17 cellular contexts compared by ENCODE assay signal in the genomic region with DNA sequence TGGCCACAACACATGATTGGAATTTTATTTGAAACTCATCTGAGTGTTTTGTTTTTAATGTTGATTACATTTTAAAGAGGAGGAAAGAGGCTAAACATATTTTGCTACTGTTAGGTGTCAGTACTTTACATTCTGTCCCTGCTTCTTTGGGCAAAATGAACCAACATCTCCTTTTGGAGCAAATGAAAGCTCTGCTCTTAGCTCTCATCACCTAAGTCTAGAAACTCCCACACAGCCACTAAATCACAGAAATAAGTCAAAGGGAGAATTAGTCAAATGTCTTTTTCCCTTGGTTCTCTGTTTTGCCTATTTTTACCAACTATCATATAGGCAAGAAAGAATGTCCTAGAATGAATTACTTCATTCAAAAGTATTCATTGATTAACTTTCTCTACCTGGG.
DNase-seq lines count a peak whose midpoint lies in the region; ATAC-seq lines count a peak whose summit lies in the region.
"Had no signal": no experiment of that assay in that cellular context is flagged by ENCODE, and none has a peak within 500 bp of the region (broad histone marks: within the 10 kb centered on the region; RNA-seq: fewer than 3 reads in every experiment).

No MANE protein-coding gene starts in this region.

- CTCF ChIA-PET in activated CD4-positive, alpha-beta T cell treated with anti-CD3 and anti-CD28 coated beads for 36 hours (lab: Charles Lee) = interaction anchor here (1.7 kb wide), 1 partner anchor 10 kb away, joined by 5 read pairs; no protein-coding TSS in a partner anchor

- intact Hi-C loops in activated CD4-positive, alpha-beta T cell treated with anti-CD3 and anti-CD28 coated beads for 36 hours (cut with DNase I, micrococcal nuclease) = loop anchor here (2.0 to 10.0 kb wide), 3 partner anchors 15 to 1101 kb away; partner anchors contain the start of gene ID2 (in 1 of the 2)

- POLR2A ChIA-PET in activated CD4-positive, alpha-beta T cell treated with anti-CD3 and anti-CD28 coated beads for 36 hours (lab: Charles Lee) = interaction anchor here (0.7 kb wide), 2 partner anchors 87 to 242 kb away, joined by 3 read pairs; no protein-coding TSS in a partner anchor

- H3K27ac Mint-ChIP-seq in activated CD4-positive, alpha-beta T cell treated with anti-CD3 and anti-CD28 coated beads for 36 hours = peak overlapping the region; percentile 42
- peak overlapping the region; percentile 49 for H3K27ac Mint-ChIP-seq in activated T-cell treated with anti-CD3 and anti-CD28 coated beads, Interleukin-2, amount 50 U/mL, for 72 hours
- H3K27ac Mint-ChIP-seq in activated T-helper 17 cell treated with anti-CD3 and anti-CD28 coated beads, Interleukin-2, amount 50 U/mL, for 72 hours = no peak overlapping the region
- no peak overlapping the region for H3K27ac Mint-ChIP-seq in stimulated activated effector memory CD8-positive, alpha-beta T cell treated with anti-CD3 and anti-CD28 coated beads, Interleukin-12 subunit alpha, Interleukin-12 subunit beta, amount 100 ng/mL, for 72 hours
- H3K27ac Mint-ChIP-seq in stimulated activated naive B cell treated with anti-CD40 and anti-IgM and Interleukin-4, amounts not matched to agents 10 μg/mL and 1 μg/mL and 100 μg/mL, for 72 hours = no peak overlapping the region
- H3K27ac Mint-ChIP-seq: CD14-positive monocyte; CD8-positive, alpha-beta T cell; H9 had no signal

- H3K4me1 Mint-ChIP-seq in activated CD4-positive, alpha-beta T cell treated with anti-CD3 and anti-CD28 coated beads for 36 hours = peaks cover 37% of the 10 kb centered on the region
- peaks cover 29% of the 10 kb centered on the region for H3K4me1 Mint-ChIP-seq in activated T-cell treated with anti-CD3 and anti-CD28 coated beads, Interleukin-2, amount 50 U/mL, for 72 hours (ENCODE audit: low read depth)
- H3K4me1 Mint-ChIP-seq in activated T-helper 17 cell treated with anti-CD3 and anti-CD28 coated beads, Interleukin-2, amount 50 U/mL, for 72 hours = peaks cover 7% of the 10 kb centered on the region
- H3K4me1 Mint-ChIP-seq in stimulated activated effector memory CD8-positive, alpha-beta T cell treated with anti-CD3 and anti-CD28 coated beads, Interleukin-12 subunit alpha, Interleukin-12 subunit beta, amount 100 ng/mL, for 72 hours = peaks cover 35% of the 10 kb centered on the region
- no peaks in the 10 kb centered on the region for H3K4me1 Mint-ChIP-seq in stimulated activated naive B cell treated with anti-CD40 and anti-IgM and Interleukin-4, amounts not matched to agents 10 μg/mL and 1 μg/mL and 100 μg/mL, for 72 hours

- no peaks in the 10 kb centered on the region for H3K27me3 Mint-ChIP-seq in activated CD4-positive, alpha-beta T cell treated with anti-CD3 and anti-CD28 coated beads for 36 hours
- H3K27me3 Mint-ChIP-seq in activated T-cell treated with anti-CD3 and anti-CD28 coated beads, Interleukin-2, amount 50 U/mL, for 72 hours (ENCODE audit: low read depth) = no peaks in the 10 kb centered on the region
- H3K27me3 Mint-ChIP-seq in activated T-helper 17 cell treated with anti-CD3 and anti-CD28 coated beads, Interleukin-2, amount 50 U/mL, for 72 hours = peaks cover 3% of the 10 kb centered on the region
- peaks cover 4 to 6% of the 10 kb centered on the region in 2 donors for H3K27me3 Mint-ChIP-seq in stimulated activated naive B cell treated with anti-CD40 and anti-IgM and Interleukin-4, amounts not matched to agents 10 μg/mL and 1 μg/mL and 100 μg/mL, for 72 hours

- peak; percentile 72 for ATAC-seq in activated CD4-positive, alpha-beta T cell treated with anti-CD3 and anti-CD28 coated beads for 36 hours
- peak in 1 of 2 donors; percentile 76 for ATAC-seq in activated T-cell treated with anti-CD3 and anti-CD28 coated beads, Interleukin-2, amount 50 U/mL, for 72 hours (replicated peaks in 1 of 2)
- peak; percentile 70 for ATAC-seq in activated T-helper 17 cell treated with anti-CD3 and anti-CD28 coated beads, Interleukin-2, amount 50 U/mL, for 72 hours (replicated peaks)
- ATAC-seq in stimulated activated effector memory CD8-positive, alpha-beta T cell treated with anti-CD3 and anti-CD28 coated beads, Interleukin-12 subunit alpha, Interleukin-12 subunit beta, amount 100 ng/mL, for 72 hours = peak; percentile 58
- ATAC-seq in stimulated activated naive B cell treated with anti-CD40 and anti-IgM and Interleukin-4, amounts not matched to agents 10 μg/mL and 1 μg/mL and 100 μg/mL, for 72 hours (replicated peaks) = no peak
- ATAC-seq: CD8-positive, alpha-beta T cell; HepG2 had no signal

- H3K36me3 Mint-ChIP-seq in activated CD4-positive, alpha-beta T cell treated with anti-CD3 and anti-CD28 coated beads for 36 hours (ENCODE audit: low read depth) = peaks cover 3% of the 10 kb centered on the region
- peaks cover 14 to 36% of the 10 kb centered on the region in 2 donors for H3K36me3 Mint-ChIP-seq in activated T-cell treated with anti-CD3 and anti-CD28 coated beads, Interleukin-2, amount 50 U/mL, for 72 hours (ENCODE audit: insufficient read depth in 2 of 2)
- H3K36me3 Mint-ChIP-seq in activated T-helper 17 cell treated with anti-CD3 and anti-CD28 coated beads, Interleukin-2, amount 50 U/mL, for 72 hours (ENCODE audit: low read depth) = no peaks in the 10 kb centered on the region
- peaks cover 5% of the 10 kb centered on the region for H3K36me3 Mint-ChIP-seq in stimulated activated effector memory CD8-positive, alpha-beta T cell treated with anti-CD3 and anti-CD28 coated beads, Interleukin-12 subunit alpha, Interleukin-12 subunit beta, amount 100 ng/mL, for 72 hours
- peaks cover 2 to 4% of the 10 kb centered on the region in 2 donors for H3K36me3 Mint-ChIP-seq in stimulated activated naive B cell treated with anti-CD40 and anti-IgM and Interleukin-4, amounts not matched to agents 10 μg/mL and 1 μg/mL and 100 μg/mL, for 72 hours
- H3K36me3 Mint-ChIP-seq: CD14-positive monocyte had no signal

- no peak overlapping the region for H3K4me3 Mint-ChIP-seq in activated CD4-positive, alpha-beta T cell treated with anti-CD3 and anti-CD28 coated beads for 36 hours
- peak overlapping the region in 1 of 2 donors; percentile 57 for H3K4me3 Mint-ChIP-seq in activated T-cell treated with anti-CD3 and anti-CD28 coated beads, Interleukin-2, amount 50 U/mL, for 72 hours
- H3K4me3 Mint-ChIP-seq in activated T-helper 17 cell treated with anti-CD3 and anti-CD28 coated beads, Interleukin-2, amount 50 U/mL, for 72 hours = peak overlapping the region; percentile 23
- no peak overlapping the region for H3K4me3 Mint-ChIP-seq in stimulated activated effector memory CD8-positive, alpha-beta T cell treated with anti-CD3 and anti-CD28 coated beads, Interleukin-12 subunit alpha, Interleukin-12 subunit beta, amount 100 ng/mL, for 72 hours
- H3K4me3 Mint-ChIP-seq in stimulated activated naive B cell treated with anti-CD40 and anti-IgM and Interleukin-4, amounts not matched to agents 10 μg/mL and 1 μg/mL and 100 μg/mL, for 72 hours = no peak overlapping the region
- H3K4me3 Mint-ChIP-seq: CD14-positive monocyte; CD8-positive, alpha-beta T cell; H9 had no signal

- DNase-seq in activated CD4-positive, alpha-beta T cell treated with anti-CD3 and anti-CD28 coated beads for 36 hours = no peak
- DNase-seq in activated CD4-positive, alpha-beta T cell treated with anti-CD3 and anti-CD28 coated beads, Interleukin-2, amount 50 U/mL, for 48 hours = no peak
- no peak for DNase-seq in activated T-cell treated with anti-CD3 and anti-CD28 coated beads, Interleukin-2, amount 50 U/mL, for 72 hours
- DNase-seq in activated T-cell treated with anti-CD3 and anti-CD28 coated beads, Interleukin-2, amount 50 U/mL, for 48 hours = no peak
- no peak for DNase-seq in stimulated activated effector memory CD8-positive, alpha-beta T cell treated with anti-CD3 and anti-CD28 coated beads, Interleukin-12 subunit alpha, Interleukin-12 subunit beta, amount 100 ng/mL, for 72 hours (ENCODE audit: low spot score in 2 of 2)
- no peak for DNase-seq in stimulated activated naive B cell treated with anti-CD40 and anti-IgM and Interleukin-4, amounts not matched to agents 10 μg/mL and 1 μg/mL and 100 μg/mL, for 72 hours
- no peak for DNase-seq in CD1c-positive myeloid dendritic cell (ENCODE audit: extremely low spot score)
- DNase-seq: 8988T; Calu3; CD8-positive, alpha-beta T cell; DMS79 treated with DMSO at 0.1 percent for 48 hours; GF-D8; GOT3; H9 had no signal

- H3K9me3 Mint-ChIP-seq in activated CD4-positive, alpha-beta T cell treated with anti-CD3 and anti-CD28 coated beads for 36 hours (ENCODE audit: low read depth) = peaks cover 8% of the 10 kb centered on the region
- H3K9me3 Mint-ChIP-seq in activated T-cell treated with anti-CD3 and anti-CD28 coated beads, Interleukin-2, amount 50 U/mL, for 72 hours = peaks cover 17 to 19% of the 10 kb centered on the region in 2 donors
- peaks cover 4% of the 10 kb centered on the region for H3K9me3 Mint-ChIP-seq in activated T-helper 17 cell treated with anti-CD3 and anti-CD28 coated beads, Interleukin-2, amount 50 U/mL, for 72 hours
- peaks cover 7% of the 10 kb centered on the region for H3K9me3 Mint-ChIP-seq in stimulated activated effector memory CD8-positive, alpha-beta T cell treated with anti-CD3 and anti-CD28 coated beads, Interleukin-12 subunit alpha, Interleukin-12 subunit beta, amount 100 ng/mL, for 72 hours
- H3K9me3 Mint-ChIP-seq in stimulated activated naive B cell treated with anti-CD40 and anti-IgM and Interleukin-4, amounts not matched to agents 10 μg/mL and 1 μg/mL and 100 μg/mL, for 72 hours = peaks cover 4 to 5% of the 10 kb centered on the region in 2 donors

Comparison
In these comparisons a context has a peak if more than half of its experiments do, and no peak if none do; other contexts are left out.
1. ATAC-seq: peak in activated CD4-positive, alpha-beta T cell treated with anti-CD3 and anti-CD28 coated beads for 36 hours (single experiment), activated T-helper 17 cell treated with anti-CD3 and anti-CD28 coated beads, Interleukin-2, amount 50 U/mL, for 72 hours (single experiment) and stimulated activated effector memory CD8-positive, alpha-beta T cell treated with anti-CD3 and anti-CD28 coated beads, Interleukin-12 subunit alpha, Interleukin-12 subunit beta, amount 100 ng/mL, for 72 hours (single experiment); none in stimulated activated naive B cell treated with anti-CD40 and anti-IgM and Interleukin-4, amounts not matched to agents 10 μg/mL and 1 μg/mL and 100 μg/mL, for 72 hours (0 of 2).
2. H3K27ac Mint-ChIP-seq: peak in activated CD4-positive, alpha-beta T cell treated with anti-CD3 and anti-CD28 coated beads for 36 hours (single experiment) and activated T-cell treated with anti-CD3 and anti-CD28 coated beads, Interleukin-2, amount 50 U/mL, for 72 hours (single experiment); none in activated T-helper 17 cell treated with anti-CD3 and anti-CD28 coated beads, Interleukin-2, amount 50 U/mL, for 72 hours (single experiment), stimulated activated effector memory CD8-positive, alpha-beta T cell treated with anti-CD3 and anti-CD28 coated beads, Interleukin-12 subunit alpha, Interleukin-12 subunit beta, amount 100 ng/mL, for 72 hours (single experiment) and stimulated activated naive B cell treated with anti-CD40 and anti-IgM and Interleukin-4, amounts not matched to agents 10 μg/mL and 1 μg/mL and 100 μg/mL, for 72 hours (single experiment).